ENCODE assay signal across 1 cellular context in the genomic region with DNA sequence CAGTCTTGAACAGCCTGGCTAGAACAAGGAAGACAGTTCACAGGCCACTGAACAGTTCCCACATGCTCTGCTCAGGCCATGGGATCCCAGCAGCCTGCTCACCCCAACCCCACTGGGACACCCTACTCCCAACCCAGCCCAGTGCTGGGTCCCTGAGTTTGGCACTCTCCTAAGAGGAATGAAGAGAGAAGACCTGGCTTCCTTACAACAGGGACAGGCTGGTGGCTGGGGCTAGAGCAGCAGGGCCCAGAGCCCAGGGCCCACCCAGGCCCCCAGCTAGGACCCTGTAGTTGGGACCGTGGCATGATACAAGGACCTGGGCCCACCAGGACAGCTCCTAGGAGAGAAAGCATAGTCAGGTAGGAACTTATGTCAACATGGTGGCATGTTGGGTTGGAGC.
TF ChIP-seq lines count a peak whose summit lies in the region.

No MANE protein-coding gene starts in this region.

TF ChIP-seq in K562, 482 proteins besides CTCF, POLR2A, EP300 and RAD21:
- TF ChIP-seq, protein P1, sequence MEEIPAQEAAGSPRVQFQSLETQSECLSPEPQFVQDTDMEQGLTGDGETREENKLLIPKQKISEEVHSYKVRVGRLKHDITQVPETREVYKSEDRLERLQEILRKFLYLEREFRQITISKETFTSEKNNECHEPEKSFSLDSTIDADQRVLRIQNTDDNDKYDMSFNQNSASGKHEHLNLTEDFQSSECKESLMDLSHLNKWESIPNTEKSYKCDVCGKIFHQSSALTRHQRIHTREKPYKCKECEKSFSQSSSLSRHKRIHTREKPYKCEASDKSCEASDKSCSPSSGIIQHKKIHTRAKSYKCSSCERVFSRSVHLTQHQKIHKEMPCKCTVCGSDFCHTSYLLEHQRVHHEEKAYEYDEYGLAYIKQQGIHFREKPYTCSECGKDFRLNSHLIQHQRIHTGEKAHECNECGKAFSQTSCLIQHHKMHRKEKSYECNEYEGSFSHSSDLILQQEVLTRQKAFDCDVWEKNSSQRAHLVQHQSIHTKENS (CRISPR knock-in tag; IDR thresholded peaks at IDR 0.05): no peak
- no peak for TF ChIP-seq PCBP2 (IDR thresholded peaks at IDR 0.05; ENCODE audit: low read depth, low read length, poor library complexity, severe bottlenecking)
- TF ChIP-seq, protein P2, sequence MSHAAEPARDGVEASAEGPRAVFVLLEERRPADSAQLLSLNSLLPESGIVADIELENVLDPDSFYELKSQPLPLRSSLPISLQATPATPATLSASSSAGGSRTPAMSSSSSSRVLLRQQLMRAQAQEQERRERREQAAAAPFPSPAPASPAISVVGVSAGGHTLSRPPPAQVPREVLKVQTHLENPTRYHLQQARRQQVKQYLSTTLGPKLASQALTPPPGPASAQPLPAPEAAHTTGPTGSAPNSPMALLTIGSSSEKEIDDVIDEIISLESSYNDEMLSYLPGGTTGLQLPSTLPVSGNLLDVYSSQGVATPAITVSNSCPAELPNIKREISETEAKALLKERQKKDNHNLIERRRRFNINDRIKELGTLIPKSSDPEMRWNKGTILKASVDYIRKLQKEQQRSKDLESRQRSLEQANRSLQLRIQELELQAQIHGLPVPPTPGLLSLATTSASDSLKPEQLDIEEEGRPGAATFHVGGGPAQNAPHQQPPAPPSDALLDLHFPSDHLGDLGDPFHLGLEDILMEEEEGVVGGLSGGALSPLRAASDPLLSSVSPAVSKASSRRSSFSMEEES (CRISPR knock-in tag; IDR thresholded peaks at IDR 0.05): no peak
- TF ChIP-seq MAFG (tag; conservative IDR thresholded peaks at IDR 0.05): no peak
- TF ChIP-seq, protein P3, sequence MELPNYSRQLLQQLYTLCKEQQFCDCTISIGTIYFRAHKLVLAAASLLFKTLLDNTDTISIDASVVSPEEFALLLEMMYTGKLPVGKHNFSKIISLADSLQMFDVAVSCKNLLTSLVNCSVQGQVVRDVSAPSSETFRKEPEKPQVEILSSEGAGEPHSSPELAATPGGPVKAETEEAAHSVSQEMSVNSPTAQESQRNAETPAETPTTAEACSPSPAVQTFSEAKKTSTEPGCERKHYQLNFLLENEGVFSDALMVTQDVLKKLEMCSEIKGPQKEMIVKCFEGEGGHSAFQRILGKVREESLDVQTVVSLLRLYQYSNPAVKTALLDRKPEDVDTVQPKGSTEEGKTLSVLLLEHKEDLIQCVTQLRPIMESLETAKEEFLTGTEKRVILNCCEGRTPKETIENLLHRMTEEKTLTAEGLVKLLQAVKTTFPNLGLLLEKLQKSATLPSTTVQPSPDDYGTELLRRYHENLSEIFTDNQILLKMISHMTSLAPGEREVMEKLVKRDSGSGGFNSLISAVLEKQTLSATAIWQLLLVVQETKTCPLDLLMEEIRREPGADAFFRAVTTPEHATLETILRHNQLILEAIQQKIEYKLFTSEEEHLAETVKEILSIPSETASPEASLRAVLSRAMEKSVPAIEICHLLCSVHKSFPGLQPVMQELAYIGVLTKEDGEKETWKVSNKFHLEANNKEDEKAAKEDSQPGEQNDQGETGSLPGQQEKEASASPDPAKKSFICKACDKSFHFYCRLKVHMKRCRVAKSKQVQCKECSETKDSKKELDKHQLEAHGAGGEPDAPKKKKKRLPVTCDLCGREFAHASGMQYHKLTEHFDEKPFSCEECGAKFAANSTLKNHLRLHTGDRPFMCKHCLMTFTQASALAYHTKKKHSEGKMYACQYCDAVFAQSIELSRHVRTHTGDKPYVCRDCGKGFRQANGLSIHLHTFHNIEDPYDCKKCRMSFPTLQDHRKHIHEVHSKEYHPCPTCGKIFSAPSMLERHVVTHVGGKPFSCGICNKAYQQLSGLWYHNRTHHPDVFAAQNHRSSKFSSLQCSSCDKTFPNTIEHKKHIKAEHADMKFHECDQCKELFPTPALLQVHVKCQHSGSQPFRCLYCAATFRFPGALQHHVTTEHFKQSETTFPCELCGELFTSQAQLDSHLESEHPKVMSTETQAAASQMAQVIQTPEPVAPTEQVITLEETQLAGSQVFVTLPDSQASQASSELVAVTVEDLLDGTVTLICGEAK (IDR thresholded peaks at IDR 0.05): no peak
- TF ChIP-seq, protein P3 (CRISPR knock-in tag; IDR thresholded peaks at IDR 0.05): no peak
- no peak for TF ChIP-seq FOXM1 (IDR thresholded peaks at IDR 0.05; ENCODE audit: low read depth)
- no peak for TF ChIP-seq FOXM1 (CRISPR knock-in tag; IDR thresholded peaks at IDR 0.05; ENCODE audit: low read depth)
- TF ChIP-seq XRCC5 (IDR thresholded peaks at IDR 0.05; ENCODE audit: low read depth, low read length): no peak
- no peak for TF ChIP-seq ZNF76 (CRISPR knock-in tag; IDR thresholded peaks at IDR 0.05; ENCODE audit: borderline replicate concordance)
- no peak for TF ChIP-seq ZBTB7A (IDR thresholded peaks at IDR 0.05; ENCODE audit: borderline replicate concordance, control insufficient read depth, low read depth, low read length)
- TF ChIP-seq, protein P4, sequence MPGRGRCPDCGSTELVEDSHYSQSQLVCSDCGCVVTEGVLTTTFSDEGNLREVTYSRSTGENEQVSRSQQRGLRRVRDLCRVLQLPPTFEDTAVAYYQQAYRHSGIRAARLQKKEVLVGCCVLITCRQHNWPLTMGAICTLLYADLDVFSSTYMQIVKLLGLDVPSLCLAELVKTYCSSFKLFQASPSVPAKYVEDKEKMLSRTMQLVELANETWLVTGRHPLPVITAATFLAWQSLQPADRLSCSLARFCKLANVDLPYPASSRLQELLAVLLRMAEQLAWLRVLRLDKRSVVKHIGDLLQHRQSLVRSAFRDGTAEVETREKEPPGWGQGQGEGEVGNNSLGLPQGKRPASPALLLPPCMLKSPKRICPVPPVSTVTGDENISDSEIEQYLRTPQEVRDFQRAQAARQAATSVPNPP (IDR thresholded peaks at IDR 0.05; ENCODE audit: borderline replicate concordance, insufficient read depth, insufficient read length): no peak
- TF ChIP-seq SRSF3 (IDR thresholded peaks at IDR 0.05; ENCODE audit: insufficient read depth, low read length): no peak
